Comparison of ENCODE assay signal across 25 cellular contexts in genomic region chr7:121043314-121044234, GRCh38. TPM values are rescaled to one million over a fixed set of nuclear protein-coding genes. Genes with fewer than 3 reads are reported as not detected.
"Had no signal": no experiment of that assay in that cellular context is flagged by ENCODE, and none has a peak within 500 bp of the region (broad histone marks: within the 10 kb centered on the region; RNA-seq: fewer than 3 reads in every experiment).

No MANE protein-coding gene starts in this region.

- H3K9me3 ChIP-seq: MG63 had no signal

- H3K4me3 Mint-ChIP-seq: activated CD8-positive, alpha-beta T cell treated with anti-CD3 and anti-CD28 coated beads, Interleukin-2, amount 10 ng/mL, durations not matched to agents 7 days and 5 days; activated naive CD4-positive, alpha-beta T cell treated with anti-CD3 and anti-CD28 coated beads, Interleukin-2, amount 50 U/mL, for 24 hours had no signal

- ATAC-seq: activated CD8-positive, alpha-beta T cell treated with anti-CD3 and anti-CD28 coated beads, Interleukin-2, amount 10 ng/mL, durations not matched to agents 7 days and 5 days had no signal

- DNase-seq: activated CD4-positive, alpha-beta T cell treated with anti-CD3 and anti-CD28 coated beads for 48 hours; activated CD4-positive, alpha-beta T cell treated with anti-CD3 and anti-CD28 coated beads, Interleukin-2, amount 50 U/mL, for 4 hours; activated CD4-positive, CD25-positive, alpha-beta regulatory T cell treated with anti-CD3 and anti-CD28 coated beads, Interleukin-2, amount 50 U/mL, for 72 hours; activated CD8-positive, alpha-beta memory T cell treated with anti-CD3 and anti-CD28 coated beads, Interleukin-2, amount 50 U/mL, for 48 hours; activated CD8-positive, alpha-beta T cell treated with anti-CD3 and anti-CD28 coated beads, Interleukin-2, amount 10 ng/mL, durations not matched to agents 7 days and 5 days; activated effector memory CD4-positive, alpha-beta T cell treated with Interleukin-2 at 50 U/mL for 16 hours; activated naive CD4-positive, alpha-beta T cell; activated T-cell treated with anti-CD3 and anti-CD28 coated beads, Interleukin-2, amount 50 U/mL, for 1 hour; aorta; central memory CD4-positive, alpha-beta T cell; MG63; MV-4-11; NCI-H1092 treated with DMSO at 0.1 percent for 48 hours; NCI-H1436; NCI-H1694 treated with DMSO at 0.1 percent for 48 hours; NCI-H2029 treated with DMSO at 0.1 percent for 48 hours; NCI-H345; NCI-H510A; NCI-H526 treated with DMSO at 0.1 percent for 48 hours; NCI-H82; SIG-M5; T-helper 1 cell had no signal

- H3K4me1 Mint-ChIP-seq: activated naive CD4-positive, alpha-beta T cell treated with anti-CD3 and anti-CD28 coated beads, Interleukin-2, amount 50 U/mL, for 24 hours had no signal

- H3K27me3 ChIP-seq: MG63 had no signal

- H3K36me3 Mint-ChIP-seq: activated naive CD4-positive, alpha-beta T cell treated with anti-CD3 and anti-CD28 coated beads, Interleukin-2, amount 50 U/mL, for 24 hours had no signal

- H3K27ac Mint-ChIP-seq: activated CD8-positive, alpha-beta T cell treated with anti-CD3 and anti-CD28 coated beads, Interleukin-2, amount 10 ng/mL, durations not matched to agents 7 days and 5 days; activated naive CD4-positive, alpha-beta T cell treated with anti-CD3 and anti-CD28 coated beads, Interleukin-2, amount 50 U/mL, for 24 hours had no signal

- H3K4me3 ChIP-seq: MG63 had no signal

RNA-seq across cellular contexts. Expression of gene CPED1, which starts 55.1 kb away (rescaled TPM):
- total RNA-seq: activated CD8-positive, alpha-beta T cell treated with anti-CD3 and anti-CD28 coated beads, Interleukin-2, amount 10 ng/mL, durations not matched to agents 7 days and 5 days; OCI-LY7; T-helper 2 cell treated with Interferon-gamma antibody and Interleukin-4, amounts not matched to agents 100 ng/mL and 5 ng/mL, for 36 hours had no signal
